8 cellular contexts compared by ENCODE assay signal in the genomic region with DNA sequence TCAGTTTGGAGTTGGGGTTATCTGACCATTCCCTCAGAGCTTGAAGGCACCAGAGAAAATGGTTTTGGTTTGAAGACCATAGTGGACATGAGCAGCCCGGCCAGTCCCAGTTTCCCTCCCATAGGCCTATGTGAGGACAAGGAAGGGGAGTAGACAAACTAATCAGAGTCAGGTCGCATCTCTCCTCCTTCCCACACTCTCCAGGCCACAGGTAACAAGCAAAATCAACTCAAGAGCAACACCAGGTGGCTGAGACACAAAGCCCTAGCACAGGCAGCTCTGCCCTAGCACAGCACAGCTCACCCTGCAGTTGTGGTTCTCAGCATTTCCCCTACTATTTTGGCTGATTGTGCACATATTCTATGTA. TPM values are rescaled to one million over a fixed set of nuclear protein-coding genes. Genes with fewer than 3 reads are reported as not detected.
A peak's percentile ranks its signal among the peaks of the same experiment; 100 is the strongest.
DNase-seq lines count a peak whose midpoint lies in the region; ATAC-seq and TF ChIP-seq lines count a peak whose summit lies in the region.

No MANE protein-coding gene starts in this region.

- H3F3A ChIP-seq in SK-N-SH (replicated peaks; ENCODE audit: insufficient read depth) = peaks cover 11% of the 10 kb centered on the region

- H4K91ac ChIP-seq in mesenchymal stem cell (ENCODE audit: low read length) = no peak overlapping the region

- H2BK120ac ChIP-seq in mesendoderm (ENCODE audit: low read depth, low read length) (no peak overlapping the region), mesenchymal stem cell (ENCODE audit: low read depth, low read length) (no peak overlapping the region)

- peaks cover 19% of the 10 kb centered on the region for H3K36me3 ChIP-seq in mesendoderm (ENCODE audit: control insufficient read depth, insufficient read depth, low read length)
- peaks cover 41 to 65% of the 10 kb centered on the region in 2 experiments for H3K36me3 ChIP-seq in mesenchymal stem cell (ENCODE audit: control insufficient read depth in 1 of 2, insufficient read depth in 2 of 2, low read depth in 1 of 2, low read length in 2 of 2)
- peaks cover 46 to 61% of the 10 kb centered on the region in 2 experiments for H3K36me3 ChIP-seq in SK-N-SH (replicated peaks in 1 of 2; ENCODE audit: control insufficient read depth in 1 of 2, insufficient read depth in 2 of 2, low read length in 1 of 2)

- no peaks in the 10 kb centered on the region for H3K9me2 ChIP-seq in SK-N-SH

- H3K9ac ChIP-seq in mesendoderm (ENCODE audit: low read length) (no peak overlapping the region), mesenchymal stem cell (ENCODE audit: low read length) (no peak overlapping the region), SK-N-SH (no peak overlapping the region)

- no CpG with 5 or more reads among the region's 2 CpGs for WGBS in mesendoderm (ENCODE audit: extremely low coverage, insufficient coverage, low lambda C conversion rate)
- WGBS in mesenchymal stem cell = 100% methylated on average over 2 of the region's 2 CpGs
- 94% methylated on average over 2 of the region's 2 CpGs for WGBS in SK-N-SH (ENCODE audit: low lambda C conversion rate)

- intact Hi-C loops in cardiac septum (cut with DNase I) = no loop called here

- H3K14ac ChIP-seq in mesenchymal stem cell (ENCODE audit: low read length in 2 of 2) = no peak overlapping the region

- H2BK5ac ChIP-seq in mesendoderm (ENCODE audit: low read length) = no peak overlapping the region
- H2BK5ac ChIP-seq in mesenchymal stem cell (ENCODE audit: low read depth, low read length, poor library complexity, severe bottlenecking) = no peak overlapping the region

- H2BK12ac ChIP-seq in mesenchymal stem cell (ENCODE audit: low read length in 2 of 2) = no peak overlapping the region

- peak; percentile 46 for ATAC-seq in GM18907 (IDR thresholded peaks at IDR 0.05; ENCODE audit: unreplicated experiment)
- peak; percentile 23 for ATAC-seq in HG02981 (IDR thresholded peaks at IDR 0.05; ENCODE audit: unreplicated experiment)
- ATAC-seq in activated CD4-positive, CD25-positive, alpha-beta regulatory T cell treated with anti-CD3 and anti-CD28 coated beads, Interleukin-2, amount 50 U/mL, for 24 hours = peak; percentile 73 to 79

- H3K56ac ChIP-seq in mesendoderm (ENCODE audit: low read length) = no peak overlapping the region

- H3K27ac ChIP-seq in mesendoderm (ENCODE audit: low read depth, low read length) = no peak overlapping the region
- no peak overlapping the region for H3K27ac ChIP-seq in mesenchymal stem cell (ENCODE audit: low read length, poor library complexity, severe bottlenecking)
- H3K27ac ChIP-seq in SK-N-SH (ENCODE audit: low read depth in 2 of 2, low read length in 1 of 2) = no peak overlapping the region

- H3K23ac ChIP-seq in mesendoderm (ENCODE audit: low read length) (no peak overlapping the region), mesenchymal stem cell (ENCODE audit: low read length in 2 of 2) (no peak overlapping the region)

- H2BK15ac ChIP-seq in mesendoderm (replicated peaks; ENCODE audit: low read depth) (no peak overlapping the region), mesenchymal stem cell (ENCODE audit: low read depth, poor library complexity, severe bottlenecking) (no peak overlapping the region)

- POLR2A ChIA-PET in SK-N-SH (lab: Yijun Ruan, JAX) = interaction anchor here (0.8 to 2.7 kb wide), 4 partner anchors 8 to 27 kb away, joined by 3 to 18 read pairs (median 6); a partner anchor contains a TSS

- H4K20me1 ChIP-seq in SK-N-SH (ENCODE audit: insufficient read depth) = no peaks in the 10 kb centered on the region

- no peak overlapping the region for H3K4ac ChIP-seq in mesendoderm (ENCODE audit: low read depth, low read length)
- no peak overlapping the region for H3K4ac ChIP-seq in mesenchymal stem cell (ENCODE audit: low read depth in 1 of 2, low read length in 2 of 2)

- DNase-seq in mesendoderm (peak; percentile 26), cardiac septum (ENCODE audit: low spot score) (no peak), mesenchymal stem cell (no peak), SK-N-SH (no peak), GM03348 (ENCODE audit: low spot score) (no peak)

- H3K4me3 ChIP-seq in mesendoderm (ENCODE audit: low read length) (no peak overlapping the region), mesenchymal stem cell (ENCODE audit: insufficient read depth in 1 of 2, low read depth in 1 of 2, low read length in 2 of 2) (no peak overlapping the region), SK-N-SH (ENCODE audit: low read depth in 2 of 2, low read length in 1 of 2) (no peak overlapping the region)

- H3K9me3 ChIP-seq in mesenchymal stem cell (ENCODE audit: control insufficient read depth, low read length) (no peaks in the 10 kb centered on the region), SK-N-SH (no peaks in the 10 kb centered on the region)

- no peak for TF ChIP-seq RAD21 in SK-N-SH (IDR thresholded peaks at IDR 0.05; ENCODE audit: low read length)

- no peak overlapping the region for H3K4me2 ChIP-seq in mesendoderm (ENCODE audit: low read length)
- no peak overlapping the region for H3K4me2 ChIP-seq in mesenchymal stem cell (ENCODE audit: low read length, poor library complexity, severe bottlenecking)
- no peak overlapping the region for H3K4me2 ChIP-seq in SK-N-SH

- H4K5ac ChIP-seq in mesendoderm (ENCODE audit: low read length) = no peak overlapping the region

- H2AK5ac ChIP-seq in mesendoderm (ENCODE audit: low read length) (no peak overlapping the region), mesenchymal stem cell (ENCODE audit: low read length, severe bottlenecking) (no peak overlapping the region)

- H3K4me1 ChIP-seq in mesendoderm (ENCODE audit: control insufficient read depth, low read depth, low read length) = no peaks in the 10 kb centered on the region
- no peaks in the 10 kb centered on the region for H3K4me1 ChIP-seq in mesenchymal stem cell (ENCODE audit: control insufficient read depth, insufficient read depth, low read depth, low read length)
- H3K4me1 ChIP-seq in SK-N-SH (ENCODE audit: control insufficient read depth in 1 of 2, insufficient read depth in 2 of 2, low read depth in 1 of 2, low read length in 1 of 2) = no peaks in the 10 kb centered on the region

- H4K8ac ChIP-seq in mesendoderm (ENCODE audit: low read depth, low read length) = no peak overlapping the region
- no peak overlapping the region for H4K8ac ChIP-seq in mesenchymal stem cell (ENCODE audit: low read length)

- H3K79me2 ChIP-seq in mesendoderm (ENCODE audit: control insufficient read depth, insufficient read depth, low read length) (no peaks in the 10 kb centered on the region), SK-N-SH (ENCODE audit: insufficient read depth) (no peaks in the 10 kb centered on the region)

- no peak for TF ChIP-seq EP300 in SK-N-SH (IDR thresholded peaks at IDR 0.05; ENCODE audit: borderline replicate concordance in 1 of 2, low read depth in 1 of 2, low read length in 1 of 2)

- CTCF ChIA-PET in SK-N-SH (lab: Yijun Ruan, JAX) = interaction anchor here (0.6 to 0.9 kb wide), 4 partner anchors 39 to 348 kb away, joined by 3 read pairs; no protein-coding TSS in a partner anchor

- TF ChIP-seq CTCF in SK-N-SH (IDR thresholded peaks at IDR 0.05) = no peak

- H3K27me3 ChIP-seq in mesendoderm (ENCODE audit: insufficient read depth, low read length, poor library complexity) = no peaks in the 10 kb centered on the region
- no peaks in the 10 kb centered on the region for H3K27me3 ChIP-seq in mesenchymal stem cell (ENCODE audit: control insufficient read depth in 1 of 2, insufficient read depth in 1 of 2, low read length in 2 of 2)
- H3K27me3 ChIP-seq in SK-N-SH (ENCODE audit: insufficient read depth) = no peaks in the 10 kb centered on the region

- H3K18ac ChIP-seq in mesendoderm (ENCODE audit: low read length) = no peak overlapping the region
- no peak overlapping the region for H3K18ac ChIP-seq in mesenchymal stem cell (ENCODE audit: low read depth in 1 of 2, low read length in 2 of 2)

- H2AFZ ChIP-seq in mesenchymal stem cell (ENCODE audit: low read depth, low read length) (no peak overlapping the region), SK-N-SH (ENCODE audit: low read depth) (no peak overlapping the region)

- H3K79me1 ChIP-seq in mesendoderm (ENCODE audit: low read length) (no peaks in the 10 kb centered on the region), mesenchymal stem cell (replicated peaks; ENCODE audit: low read length, poor library complexity, severe bottlenecking) (peaks cover 9% of the 10 kb centered on the region)

TF ChIP-seq in SK-N-SH, 30 proteins besides CTCF, POLR2A, EP300 and RAD21 (continues in another document):
- TF ChIP-seq CHD2 (IDR thresholded peaks at IDR 0.05; ENCODE audit: low read length, partially characterized antibody) (no peak), MEF2A (IDR thresholded peaks at IDR 0.05; ENCODE audit: borderline replicate concordance, low read depth) (no peak), FOXJ3 (CRISPR knock-in tag; IDR thresholded peaks at IDR 0.05) (no peak), FOXM1 (IDR thresholded peaks at IDR 0.05; ENCODE audit: low read depth) (no peak), TAF1 (IDR thresholded peaks at IDR 0.05; ENCODE audit: borderline replicate concordance, low read depth, low read length) (no peak), POLR2AphosphoS5 (IDR thresholded peaks at IDR 0.05; ENCODE audit: low read depth, low read length) (no peak), GABPA (IDR thresholded peaks at IDR 0.05; ENCODE audit: low read depth) (no peak), MXI1 (IDR thresholded peaks at IDR 0.05; ENCODE audit: low read depth, low read length) (no peak)
- TF ChIP-seq, protein P1, sequence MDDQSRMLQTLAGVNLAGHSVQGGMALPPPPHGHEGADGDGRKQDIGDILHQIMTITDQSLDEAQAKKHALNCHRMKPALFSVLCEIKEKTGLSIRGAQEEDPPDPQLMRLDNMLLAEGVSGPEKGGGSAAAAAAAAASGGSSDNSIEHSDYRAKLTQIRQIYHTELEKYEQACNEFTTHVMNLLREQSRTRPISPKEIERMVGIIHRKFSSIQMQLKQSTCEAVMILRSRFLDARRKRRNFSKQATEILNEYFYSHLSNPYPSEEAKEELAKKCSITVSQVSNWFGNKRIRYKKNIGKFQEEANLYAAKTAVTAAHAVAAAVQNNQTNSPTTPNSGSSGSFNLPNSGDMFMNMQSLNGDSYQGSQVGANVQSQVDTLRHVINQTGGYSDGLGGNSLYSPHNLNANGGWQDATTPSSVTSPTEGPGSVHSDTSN (IDR thresholded peaks at IDR 0.05) = no peak

RNA-seq across cellular contexts. Expression of a gene that starts 7.2 kb away (rescaled TPM):
- 97.5 TPM for polyA plus RNA-seq in mesendoderm (2013, experiment 1 of 2)
- polyA plus RNA-seq in mesendoderm (2013, experiment 2 of 2) = 99.4 TPM
- total RNA-seq in cardiac septum = 49.4 TPM
- 68.0 TPM for polyA plus RNA-seq in mesenchymal stem cell (2013, experiment 1 of 2)
- polyA plus RNA-seq in mesenchymal stem cell (2013, experiment 2 of 2) = 70.8 TPM
- polyA plus RNA-seq in SK-N-SH (2012; rRNA removed) = 165 and 205 TPM in 2 replicates
- 216 and 229 TPM in 2 replicates for polyA plus RNA-seq in SK-N-SH (2012; cell fraction: cytosol; rRNA removed)
- polyA plus RNA-seq in SK-N-SH (2012; cell fraction: nucleus; rRNA removed) = 54.9 and 92.8 TPM in 2 replicates

RNA-seq across cellular contexts. Expression of a gene that starts 16.2 kb away (rescaled TPM):
- polyA plus RNA-seq in mesendoderm (2013, experiment 1 of 2) = 0.93 TPM
- polyA plus RNA-seq in mesendoderm (2013, experiment 2 of 2) = 0.78 TPM
- 10.7 TPM for total RNA-seq in cardiac septum
- polyA plus RNA-seq in mesenchymal stem cell (2013, experiment 1 of 2) = 0.23 TPM
- 0.27 TPM for polyA plus RNA-seq in mesenchymal stem cell (2013, experiment 2 of 2)
- 0.79 and 1.9 TPM in 2 replicates for polyA plus RNA-seq in SK-N-SH (2012; rRNA removed)
- polyA plus RNA-seq in SK-N-SH (2012; cell fraction: cytosol; rRNA removed) = 0.28 and 0.97 TPM in 2 replicates
- 4.8 and 8.3 TPM in 2 replicates for polyA plus RNA-seq in SK-N-SH (2012; cell fraction: nucleus; rRNA removed)

Comparison
In these comparisons a context has a peak if more than half of its experiments do, and no peak if none do; other contexts are left out.
1. ATAC-seq: peak in every context shown above with its lines; median percentile 76 in activated CD4-positive, CD25-positive, alpha-beta regulatory T cell treated with anti-CD3 and anti-CD28 coated beads, Interleukin-2, amount 50 U/mL, for 24 hours; 46 in GM18907; 23 in HG02981.